8 cellular contexts compared by ENCODE assay signal in genomic region chr18:76490701-76491171, GRCh38. TPM values are rescaled to one million over a fixed set of nuclear protein-coding genes. Genes with fewer than 3 reads are reported as not detected.
DNase-seq lines count a peak whose midpoint lies in the region; ATAC-seq, FAIRE-seq and TF ChIP-seq lines count a peak whose summit lies in the region.

No MANE protein-coding gene starts in this region.

- no peak overlapping the region for H4K91ac ChIP-seq in neuronal stem cell (ENCODE audit: low read depth, low read length, poor library complexity)

- peaks cover 3% of the 10 kb centered on the region for H3K36me3 Mint-ChIP-seq in activated T-cell treated with anti-CD3 and anti-CD28 coated beads, Interleukin-2, amount 50 U/mL, for 4 hours (ENCODE audit: insufficient read depth)

- H3K9me3 Mint-ChIP-seq in activated T-cell treated with anti-CD3 and anti-CD28 coated beads, Interleukin-2, amount 50 U/mL, for 4 hours: no peaks in the 10 kb centered on the region

- H2BK15ac ChIP-seq in neuronal stem cell (ENCODE audit: low read length): peak overlapping the region; percentile 62

- H3K23ac ChIP-seq in neuronal stem cell (ENCODE audit: low read depth, low read length, poor library complexity): no peak overlapping the region

- H4K8ac ChIP-seq in neuronal stem cell (ENCODE audit: low read depth, low read length): no peak overlapping the region

- peak overlapping the region; percentile 13 for H3K27ac ChIP-seq in neuronal stem cell (replicated peaks; ENCODE audit: low read length)

- no CpG with 5 or more reads among the region's 32 CpGs for WGBS in neuronal stem cell (ENCODE audit: extremely low coverage in 2 of 2, insufficient read length in 2 of 2, insufficient replicate concordance in 1 of 2), 2 donors

- no peak for TF ChIP-seq CTCF in fibroblast of pulmonary artery (IDR thresholded peaks at IDR 0.05; ENCODE audit: low read length, missing control alignments)

- H3K36me3 ChIP-seq in MG63 (no peaks in the 10 kb centered on the region), neuronal stem cell (replicated peaks in 1 of 2; ENCODE audit: control insufficient read depth in 2 of 2, insufficient read depth in 2 of 2, low read length in 2 of 2) (no peaks in the 10 kb centered on the region)

- FAIRE-seq in H54 (lab: Jason Lieb, UNC): no peak

- TF ChIP-seq POLR2A in H54 (IDR thresholded peaks at IDR 0.05; ENCODE audit: low read depth, low read length): no peak

- no peak for ATAC-seq in activated T-cell treated with anti-CD3 and anti-CD28 coated beads, Interleukin-2, amount 50 U/mL, for 4 hours
- no peak for ATAC-seq in HG02973 (IDR thresholded peaks at IDR 0.05; ENCODE audit: unreplicated experiment)
- ATAC-seq in GM21619 (IDR thresholded peaks at IDR 0.05; ENCODE audit: unreplicated experiment): no peak

- DNase-seq in ELR (ENCODE audit: low read depth): peak; percentile 37
- no peak for DNase-seq in MG63
- DNase-seq in activated T-cell treated with anti-CD3 and anti-CD28 coated beads, Interleukin-2, amount 50 U/mL, for 4 hours: peak; percentile 47
- peak; percentile 33 for DNase-seq in fibroblast of pulmonary artery (ENCODE audit: low read depth)
- DNase-seq in neuronal stem cell (ENCODE audit: low spot score): no peak
- no peak for DNase-seq in H54 (ENCODE audit: insufficient read length, low spot score)

- H3K14ac ChIP-seq in neuronal stem cell (ENCODE audit: low read length): peak overlapping the region; percentile 75

- H2AFZ ChIP-seq in neuronal stem cell (ENCODE audit: low read length): peak overlapping the region; percentile 67

- peak overlapping the region; percentile 63 for H3K4me2 ChIP-seq in neuronal stem cell (ENCODE audit: insufficient read depth, low read length, poor library complexity, severe bottlenecking)

- H3K4me1 ChIP-seq in neuronal stem cell (ENCODE audit: control insufficient read depth in 2 of 2, insufficient read depth in 1 of 2, low read depth in 1 of 2, low read length in 2 of 2): peaks cover 10 to 36% of the 10 kb centered on the region in 2 donors

- H2AK5ac ChIP-seq in neuronal stem cell (ENCODE audit: low read depth, low read length): peak overlapping the region; percentile 82

- H3K4me3 ChIP-seq in MG63 (peak overlapping the region; percentile 43), fibroblast of pulmonary artery (replicated peaks; ENCODE audit: low read depth, low read length) (peak overlapping the region; percentile 65), neuronal stem cell (ENCODE audit: low read length in 2 of 2) (peak overlapping the region; percentile 55 to 85)

- peaks cover 2% of the 10 kb centered on the region for H3K79me1 ChIP-seq in neuronal stem cell (ENCODE audit: low read depth, low read length)

- H3K4me3 Mint-ChIP-seq in activated T-cell treated with anti-CD3 and anti-CD28 coated beads, Interleukin-2, amount 50 U/mL, for 4 hours: peak overlapping the region; percentile 87

- peaks cover 38% of the 10 kb centered on the region for H3K4me1 Mint-ChIP-seq in activated T-cell treated with anti-CD3 and anti-CD28 coated beads, Interleukin-2, amount 50 U/mL, for 4 hours (ENCODE audit: low read depth)

- H2BK120ac ChIP-seq in neuronal stem cell (ENCODE audit: low read depth, low read length): peak overlapping the region; percentile 81

- H3K4ac ChIP-seq in neuronal stem cell (ENCODE audit: low read length): no peak overlapping the region

- H3K27me3 ChIP-seq in MG63 (peaks cover 53% of the 10 kb centered on the region), neuronal stem cell (ENCODE audit: control insufficient read depth in 3 of 3, insufficient read depth in 3 of 3, low read depth in 1 of 3, low read length in 3 of 3) (no peaks in the 10 kb centered on the region)

- no peaks in the 10 kb centered on the region for H3K9me3 ChIP-seq in MG63
- H3K9me3 ChIP-seq in neuronal stem cell (replicated peaks in 1 of 2; ENCODE audit: control insufficient read depth in 2 of 2, insufficient read depth in 1 of 2, low read depth in 1 of 2, low read length in 2 of 2): no peaks in the 10 kb centered on the region

- peak overlapping the region; percentile 89 for H3K18ac ChIP-seq in neuronal stem cell (ENCODE audit: low read length)

- H3K27me3 Mint-ChIP-seq in activated T-cell treated with anti-CD3 and anti-CD28 coated beads, Interleukin-2, amount 50 U/mL, for 4 hours (ENCODE audit: low read depth): peaks cover 41% of the 10 kb centered on the region

- H2BK12ac ChIP-seq in neuronal stem cell (ENCODE audit: low read length): peak overlapping the region; percentile 7

- peak overlapping the region; percentile 76 for H2BK5ac ChIP-seq in neuronal stem cell (ENCODE audit: low read length)

- peak overlapping the region; percentile 83 for H3K9ac ChIP-seq in neuronal stem cell (ENCODE audit: low read depth, low read length, poor library complexity)

RNA-seq across cellular contexts. Expression of gene ZNF516, which starts 4.3 kb away (rescaled TPM):
- 1.7 and 2.4 TPM in 2 replicates for total RNA-seq in MG63 (2014; rRNA removed; shearing (Covaris generic); ENCODE audit: low replicate concordance)
- total RNA-seq in activated T-cell treated with anti-CD3 and anti-CD28 coated beads, Interleukin-2, amount 50 U/mL, for 4 hours: 1 to 10 TPM; 3.0 to 4.3 (median 4.0) TPM
- 40.4 TPM for polyA plus RNA-seq in neuronal stem cell (2013, experiment 1 of 2)
- 42.5 TPM for polyA plus RNA-seq in neuronal stem cell (2013, experiment 2 of 2)

Comparison
In these comparisons a context has a peak if more than half of its experiments do, and no peak if none do; other contexts are left out.
1. DNase-seq: peak in ELR (single experiment), activated T-cell treated with anti-CD3 and anti-CD28 coated beads, Interleukin-2, amount 50 U/mL, for 4 hours (single experiment) and fibroblast of pulmonary artery (single experiment); none in MG63 (single experiment), neuronal stem cell (single experiment) and H54 (single experiment).
2. Peak in every context shown above with its lines, with median percentiles within 50 percentile points of each other: H3K4me3 ChIP-seq.